1 cellular context compared by ENCODE assay signal in the genomic region with DNA sequence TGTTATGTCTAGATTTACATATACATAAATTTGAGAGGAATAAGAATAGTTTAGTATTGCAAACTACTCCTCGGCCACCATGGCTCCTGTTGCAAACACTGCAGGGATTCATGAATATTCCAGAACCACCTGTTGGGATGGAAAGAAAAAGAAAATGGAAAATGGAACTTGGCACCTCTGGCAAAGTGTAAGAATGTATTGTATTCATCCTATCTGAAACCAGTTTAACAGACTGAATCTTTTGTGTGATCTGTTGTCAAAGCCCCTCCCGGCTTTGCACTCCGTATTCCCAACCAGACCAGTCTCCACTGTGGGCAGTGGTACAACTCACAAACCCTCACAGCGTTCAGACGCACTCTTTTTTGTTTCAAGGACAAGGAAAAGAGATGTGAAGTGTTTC.
TF ChIP-seq lines count a peak whose summit lies in the region.

No MANE protein-coding gene starts in this region.

TF ChIP-seq in IMR-90, 13 proteins besides CTCF, POLR2A, EP300 and RAD21 (continued from another document):
- TF ChIP-seq FOS (IDR thresholded peaks at IDR 0.05; ENCODE audit: low read depth, low read length) (no peak), MAFK (IDR thresholded peaks at IDR 0.05; ENCODE audit: low read depth, low read length) (no peak), CHD1 (IDR thresholded peaks at IDR 0.05; ENCODE audit: low read depth, low read length) (no peak), MXI1 (IDR thresholded peaks at IDR 0.05; ENCODE audit: borderline replicate concordance, low read depth, low read length) (no peak), RFX5 (IDR thresholded peaks at IDR 0.05; ENCODE audit: low read depth, low read length) (no peak), MAZ (IDR thresholded peaks at IDR 0.05; ENCODE audit: borderline replicate concordance, low read depth, low read length) (no peak), SMC3 (IDR thresholded peaks at IDR 0.05; ENCODE audit: low read depth, low read length) (no peak), NFE2L2 (IDR thresholded peaks at IDR 0.05; ENCODE audit: low read depth, low read length) (no peak), RCOR1 (IDR thresholded peaks at IDR 0.05; ENCODE audit: insufficient replicate concordance, low read length) (no peak)
